In the genomic region with DNA sequence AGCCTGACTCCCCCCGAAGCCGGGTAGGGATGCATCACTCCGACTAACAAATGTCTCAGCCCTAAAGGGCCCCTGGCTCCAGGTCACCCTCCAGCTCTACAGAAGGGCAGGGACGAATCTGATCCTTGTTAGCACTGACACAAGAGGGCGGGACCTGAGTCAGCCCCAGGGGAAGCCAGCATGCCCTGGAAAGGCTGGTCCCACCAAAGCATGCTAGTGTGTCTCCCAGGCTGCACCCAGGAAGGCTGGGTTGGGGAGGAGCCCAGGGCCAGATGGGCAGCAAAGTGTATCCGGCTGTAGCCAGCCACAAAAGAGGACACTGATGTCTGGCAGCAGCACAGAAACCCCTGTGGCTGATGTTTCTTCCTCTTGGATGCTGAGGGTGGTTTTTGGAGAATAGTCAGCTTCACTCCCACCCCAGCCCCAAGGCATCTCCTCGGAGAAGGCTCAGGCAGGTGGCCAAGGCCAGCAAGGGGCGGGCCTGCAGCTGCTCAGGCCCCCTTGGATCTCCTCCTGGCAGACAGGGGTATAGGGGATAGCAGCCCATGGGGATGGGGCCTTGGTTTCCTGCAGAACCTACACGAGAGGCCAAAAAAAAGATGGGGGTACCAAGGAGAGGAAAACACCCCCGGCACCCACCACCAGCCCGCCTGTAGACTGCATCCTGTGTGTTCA, we compare ENCODE assay signal across 1 cellular context.
TF ChIP-seq lines count a peak whose summit lies in the region.

No MANE protein-coding gene starts in this region.

TF ChIP-seq in IMR-90, 13 proteins besides CTCF, POLR2A, EP300 and RAD21:
- TF ChIP-seq RFX5 (IDR thresholded peaks at IDR 0.05; ENCODE audit: low read depth, low read length) (no peak), NFE2L2 (IDR thresholded peaks at IDR 0.05; ENCODE audit: low read depth, low read length) (no peak), MAZ (IDR thresholded peaks at IDR 0.05; ENCODE audit: borderline replicate concordance, low read depth, low read length) (no peak), CEBPB (IDR thresholded peaks at IDR 0.05; ENCODE audit: low read depth, low read length) (no peak), SMC3 (IDR thresholded peaks at IDR 0.05; ENCODE audit: low read depth, low read length) (no peak), CHD1 (IDR thresholded peaks at IDR 0.05; ENCODE audit: low read depth, low read length) (no peak), MXI1 (IDR thresholded peaks at IDR 0.05; ENCODE audit: borderline replicate concordance, low read depth, low read length) (no peak), RCOR1 (IDR thresholded peaks at IDR 0.05; ENCODE audit: insufficient replicate concordance, low read length) (no peak), BHLHE40 (IDR thresholded peaks at IDR 0.05; ENCODE audit: low read depth, low read length) (no peak), FOS (IDR thresholded peaks at IDR 0.05; ENCODE audit: low read depth, low read length) (no peak), MAFK (IDR thresholded peaks at IDR 0.05; ENCODE audit: low read depth, low read length) (no peak)
- TF ChIP-seq, protein P1, sequence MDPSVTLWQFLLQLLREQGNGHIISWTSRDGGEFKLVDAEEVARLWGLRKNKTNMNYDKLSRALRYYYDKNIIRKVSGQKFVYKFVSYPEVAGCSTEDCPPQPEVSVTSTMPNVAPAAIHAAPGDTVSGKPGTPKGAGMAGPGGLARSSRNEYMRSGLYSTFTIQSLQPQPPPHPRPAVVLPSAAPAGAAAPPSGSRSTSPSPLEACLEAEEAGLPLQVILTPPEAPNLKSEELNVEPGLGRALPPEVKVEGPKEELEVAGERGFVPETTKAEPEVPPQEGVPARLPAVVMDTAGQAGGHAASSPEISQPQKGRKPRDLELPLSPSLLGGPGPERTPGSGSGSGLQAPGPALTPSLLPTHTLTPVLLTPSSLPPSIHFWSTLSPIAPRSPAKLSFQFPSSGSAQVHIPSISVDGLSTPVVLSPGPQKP (IDR thresholded peaks at IDR 0.05; ENCODE audit: borderline replicate concordance, low read depth, low read length) = no peak
- TF ChIP-seq, protein P2, sequence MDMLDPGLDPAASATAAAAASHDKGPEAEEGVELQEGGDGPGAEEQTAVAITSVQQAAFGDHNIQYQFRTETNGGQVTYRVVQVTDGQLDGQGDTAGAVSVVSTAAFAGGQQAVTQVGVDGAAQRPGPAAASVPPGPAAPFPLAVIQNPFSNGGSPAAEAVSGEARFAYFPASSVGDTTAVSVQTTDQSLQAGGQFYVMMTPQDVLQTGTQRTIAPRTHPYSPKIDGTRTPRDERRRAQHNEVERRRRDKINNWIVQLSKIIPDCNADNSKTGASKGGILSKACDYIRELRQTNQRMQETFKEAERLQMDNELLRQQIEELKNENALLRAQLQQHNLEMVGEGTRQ (IDR thresholded peaks at IDR 0.05; ENCODE audit: low read depth, low read length) = no peak
